In genomic region chr4:102828497-102828808, GRCh38 we compare ENCODE assay signal across 8 cellular contexts.
DNase-seq lines count a peak whose midpoint lies in the region; ATAC-seq, FAIRE-seq and TF ChIP-seq lines count a peak whose summit lies in the region.

No MANE protein-coding gene starts in this region.

- no peak for FAIRE-seq in H54 (lab: Jason Lieb, UNC)

- peaks cover 21% of the 10 kb centered on the region for H3K4me1 Mint-ChIP-seq in stimulated activated effector memory CD8-positive, alpha-beta T cell treated with anti-CD3 and anti-CD28 coated beads, Interleukin-12 subunit alpha, Interleukin-12 subunit beta, amount 100 ng/mL, for 72 hours

- H4K20me1 ChIP-seq in KMS-11 (ENCODE audit: insufficient read depth) = peaks cover 21% of the 10 kb centered on the region

- no peak overlapping the region for H3K4me3 Mint-ChIP-seq in stimulated activated effector memory CD8-positive, alpha-beta T cell treated with anti-CD3 and anti-CD28 coated beads, Interleukin-12 subunit alpha, Interleukin-12 subunit beta, amount 100 ng/mL, for 72 hours

- peak overlapping the region; percentile 53 for H2AFZ ChIP-seq in KMS-11 (ENCODE audit: low read depth)

- H3K9me3 ChIP-seq in mucosa of rectum (ENCODE audit: control insufficient read depth in 2 of 2, low read length in 2 of 2) = no peaks in the 10 kb centered on the region

- H3K4me1 ChIP-seq in KMS-11 (ENCODE audit: low read depth, poor library complexity, severe bottlenecking) (peaks cover 32% of the 10 kb centered on the region), mucosa of rectum (ENCODE audit: control insufficient read depth in 2 of 2, insufficient read depth in 2 of 2, low read length in 2 of 2) (peaks cover 10 to 30% of the 10 kb centered on the region in 2 donors)

- POLR2A ChIA-PET in AG04449 (lab: Yijun Ruan, JAX) = interaction anchor here (0.6 to 4.5 kb wide), 14 partner anchors 9 to 398 kb away, joined by 3 to 54 read pairs (median 6); partner anchors contain the start of genes CISD2, MANBA, NFKB1 and SLC9B1

- DNase-seq in AG04449 (ENCODE audit: low read depth, low spot score) (no peak), coronary artery (ENCODE audit: low spot score) (no peak), KG1 (lab: John Stamatoyannopoulos, UW) (no peak), H54 (ENCODE audit: insufficient read length, low spot score) (no peak)
- no peak for DNase-seq in stimulated activated effector memory CD8-positive, alpha-beta T cell treated with anti-CD3 and anti-CD28 coated beads, Interleukin-12 subunit alpha, Interleukin-12 subunit beta, amount 100 ng/mL, for 72 hours (ENCODE audit: low spot score in 2 of 2)

- no peak for TF ChIP-seq POLR2A in H54 (IDR thresholded peaks at IDR 0.05; ENCODE audit: low read depth, low read length)

- H3K36me3 ChIP-seq in KMS-11 (ENCODE audit: insufficient read depth) (peaks cover 4% of the 10 kb centered on the region; the same call in 1 of the 2 replicates), mucosa of rectum (ENCODE audit: control insufficient read depth in 2 of 2, insufficient read depth in 2 of 2, low read length in 2 of 2) (no peaks in the 10 kb centered on the region)

- TF ChIP-seq CTCF in AG04449 (IDR thresholded peaks at IDR 0.05; ENCODE audit: insufficient read depth, low read length, missing control alignments) = no peak
- no peak for TF ChIP-seq CTCF in KMS-11 (conservative IDR thresholded peaks at IDR 0.05; ENCODE audit: low read depth, low read length)
- no peak for TF ChIP-seq CTCF in coronary artery (IDR thresholded peaks at IDR 0.05)

- no peak overlapping the region for H3K27ac Mint-ChIP-seq in stimulated activated effector memory CD8-positive, alpha-beta T cell treated with anti-CD3 and anti-CD28 coated beads, Interleukin-12 subunit alpha, Interleukin-12 subunit beta, amount 100 ng/mL, for 72 hours

- peak overlapping the region; percentile 82 for H3K4me3 ChIP-seq in AG04449 (ENCODE audit: low read depth, low read length)
- peak overlapping the region; percentile 51 for H3K4me3 ChIP-seq in KMS-11 (IDR thresholded peaks at IDR 0.05; ENCODE audit: insufficient read depth, low read depth, low read length)
- H3K4me3 ChIP-seq in coronary artery = peak overlapping the region; percentile 81
- peak overlapping the region; percentile 80 to 89 for H3K4me3 ChIP-seq in mucosa of rectum (ENCODE audit: low read length in 2 of 2)

- H3K36me3 Mint-ChIP-seq in stimulated activated effector memory CD8-positive, alpha-beta T cell treated with anti-CD3 and anti-CD28 coated beads, Interleukin-12 subunit alpha, Interleukin-12 subunit beta, amount 100 ng/mL, for 72 hours = no peaks in the 10 kb centered on the region

- no peak for ATAC-seq in stimulated activated effector memory CD8-positive, alpha-beta T cell treated with anti-CD3 and anti-CD28 coated beads, Interleukin-12 subunit alpha, Interleukin-12 subunit beta, amount 100 ng/mL, for 72 hours
- ATAC-seq in HG03521 (IDR thresholded peaks at IDR 0.05; ENCODE audit: unreplicated experiment) = no peak

- H3K27me3 ChIP-seq in KMS-11 (ENCODE audit: insufficient read depth, low read depth) (no peaks in the 10 kb centered on the region), mucosa of rectum (ENCODE audit: control insufficient read depth in 2 of 2, insufficient read depth in 2 of 2, low read length in 2 of 2) (no peaks in the 10 kb centered on the region)

- no peaks in the 10 kb centered on the region for H3K9me3 Mint-ChIP-seq in stimulated activated effector memory CD8-positive, alpha-beta T cell treated with anti-CD3 and anti-CD28 coated beads, Interleukin-12 subunit alpha, Interleukin-12 subunit beta, amount 100 ng/mL, for 72 hours

- H3K9ac ChIP-seq in KMS-11 = peak overlapping the region; percentile 99
- peak overlapping the region; percentile 90 to 96 for H3K9ac ChIP-seq in mucosa of rectum (ENCODE audit: low read depth in 1 of 2, low read length in 2 of 2)

- CTCF ChIA-PET in AG04449 (lab: Yijun Ruan, JAX) = interaction anchor here (1.1 to 4.7 kb wide), 9 partner anchors 9 to 271 kb away, joined by 3 to 38 read pairs (median 4); partner anchors contain the start of gene BDH2

- H3K27ac ChIP-seq in KMS-11 (peak overlapping the region; percentile 99), coronary artery (peak overlapping the region; percentile 98 to 100), mucosa of rectum (ENCODE audit: low read depth in 2 of 2, low read length in 2 of 2) (peak overlapping the region; percentile 99 to 100)

- H3K4me2 ChIP-seq in KMS-11 = peak overlapping the region; percentile 89

- peaks cover 47% of the 10 kb centered on the region for H3K79me2 ChIP-seq in KMS-11 (ENCODE audit: insufficient read depth, low read depth)
